ENCODE assay signal across 9 cellular contexts in the genomic region with DNA sequence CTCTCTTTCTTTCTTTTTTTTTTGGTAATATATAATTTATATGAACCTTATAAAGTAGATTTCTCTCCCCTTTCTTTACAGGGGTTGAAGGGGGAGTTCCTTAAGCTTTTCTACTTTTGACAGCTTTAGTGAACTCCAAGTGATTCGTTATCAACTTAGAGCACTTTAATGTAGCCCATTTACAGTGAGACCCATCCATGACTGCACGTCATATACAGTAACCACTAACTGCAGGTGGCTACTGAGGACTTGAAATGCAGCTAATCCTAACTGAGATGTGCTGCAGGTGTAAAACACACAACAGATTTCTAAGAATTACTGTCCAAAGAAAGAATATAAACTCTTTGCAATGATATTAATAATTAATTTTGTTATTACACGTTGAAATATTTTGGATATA. TPM values are rescaled to one million over a fixed set of nuclear protein-coding genes. Genes with fewer than 3 reads are reported as not detected.
DNase-seq lines count a peak whose midpoint lies in the region; ATAC-seq and TF ChIP-seq lines count a peak whose summit lies in the region.
"Had no signal": no experiment of that assay in that cellular context is flagged by ENCODE, and none has a peak within 500 bp of the region (broad histone marks: within the 10 kb centered on the region; RNA-seq: fewer than 3 reads in every experiment).

No MANE protein-coding gene starts in this region.

- H3K9me3 Mint-ChIP-seq in nephron progenitor cell (no peaks in the 10 kb centered on the region), CD14-positive monocyte (peaks cover 0 to 3% (median 0%) of the 10 kb centered on the region in 7 donors)

- intact Hi-C loops in breast epithelium (cut with DNase I; ENCODE audit: low total_unique reads) = loop anchor here (10.0 kb wide), 1 partner anchor 162 kb away; no protein-coding TSS in a partner anchor
- intact Hi-C loops in CD14-positive monocyte (cut with micrococcal nuclease) = no loop called here

- no peaks in the 10 kb centered on the region for H3K36me3 ChIP-seq in BLaER1 treated with 17β-estradiol and CSF1 and Interleukin-3, amounts not matched to agents 10 nM and 100 nM
- H3K36me3 ChIP-seq in breast epithelium = no peaks in the 10 kb centered on the region

- H3K4me1 Mint-ChIP-seq in nephron progenitor cell = peaks cover 8% of the 10 kb centered on the region
- H3K4me1 Mint-ChIP-seq in CD14-positive monocyte = peaks cover 4% of the 10 kb centered on the region

- no peak for DNase-seq in breast epithelium (ENCODE audit: low spot score in 2 of 2)
- DNase-seq in nephron progenitor cell = no peak
- DNase-seq in CD14-positive monocyte (ENCODE audit: low spot score) = no peak
- no peak for DNase-seq in pons (ENCODE audit: low spot score)
- no peak for DNase-seq in stimulated activated naive CD4-positive, alpha-beta T cell treated with Interleukin-2 at 50 U/mL for 16 hours (lab: John Stamatoyannopoulos, UW)

- H3K4me3 Mint-ChIP-seq in nephron progenitor cell (peak overlapping the region; percentile 90), CD14-positive monocyte (no peak overlapping the region)

- no peaks in the 10 kb centered on the region for H3K9me3 ChIP-seq in BLaER1 treated with 17β-estradiol and CSF1 and Interleukin-3, amounts not matched to agents 10 nM and 100 nM (replicated peaks in 1 of 11)
- H3K9me3 ChIP-seq in breast epithelium = no peaks in the 10 kb centered on the region

- no peaks in the 10 kb centered on the region for H3K27me3 ChIP-seq in BLaER1 treated with 17β-estradiol and CSF1 and Interleukin-3, amounts not matched to agents 10 nM and 100 nM
- H3K27me3 ChIP-seq in breast epithelium = no peaks in the 10 kb centered on the region

- TF ChIP-seq POLR2A in breast epithelium (IDR thresholded peaks at IDR 0.05) = no peak

- H3K27ac ChIP-seq in BLaER1 treated with 17β-estradiol and CSF1 and Interleukin-3, amounts not matched to agents 10 nM and 100 nM = peak overlapping the region in 1 of 11 experiments; percentile 59; a peak in 2 of 22 replicates
- H3K27ac ChIP-seq in breast epithelium = no peak overlapping the region

- ATAC-seq in HG03342 (IDR thresholded peaks at IDR 0.05; ENCODE audit: unreplicated experiment) (peak; percentile 41), HG02610 (IDR thresholded peaks at IDR 0.05; ENCODE audit: unreplicated experiment) (no peak)

- H3K4me1 ChIP-seq in BLaER1 treated with 17β-estradiol and CSF1 and Interleukin-3, amounts not matched to agents 10 nM and 100 nM = peaks cover 0 to 7% (median 0%) of the 10 kb centered on the region in 10 experiments; a peak in 4 of 20 replicates
- no peaks in the 10 kb centered on the region for H3K4me1 ChIP-seq in breast epithelium

- peaks cover 17% of the 10 kb centered on the region for H3K27me3 Mint-ChIP-seq in nephron progenitor cell (ENCODE audit: low read depth, poor library complexity)
- H3K27me3 Mint-ChIP-seq in CD14-positive monocyte (ENCODE audit: low read depth in 3 of 3) = peaks cover 10 to 19% (median 19%) of the 10 kb centered on the region in 3 donors

- H3K4me2 ChIP-seq in BLaER1 treated with 17β-estradiol and CSF1 and Interleukin-3, amounts not matched to agents 10 nM and 100 nM = peak overlapping the region; percentile 49 to 78 (median 69)

- H3K4me3 ChIP-seq in BLaER1 treated with 17β-estradiol and CSF1 and Interleukin-3, amounts not matched to agents 10 nM and 100 nM = peak overlapping the region; percentile 44 to 71 (median 63)
- peak overlapping the region; percentile 30 to 67 (median 57) for H3K4me3 ChIP-seq in breast epithelium

- no peak for TF ChIP-seq CTCF in breast epithelium (IDR thresholded peaks at IDR 0.05)
- no peak for TF ChIP-seq CTCF in nephron progenitor cell (IDR thresholded peaks at IDR 0.05)
- no peak for TF ChIP-seq CTCF in CD14-positive monocyte (IDR thresholded peaks at IDR 0.05)

- H3K9ac ChIP-seq in BLaER1 treated with 17β-estradiol and CSF1 and Interleukin-3, amounts not matched to agents 10 nM and 100 nM = peak overlapping the region in 4 of 11 experiments; percentile 43 to 64 (median 58); a peak in 5 of 22 replicates

- H4K20me1 ChIP-seq in BLaER1 treated with 17β-estradiol and CSF1 and Interleukin-3, amounts not matched to agents 10 nM and 100 nM = no peaks in the 10 kb centered on the region

- H3K36me3 Mint-ChIP-seq in nephron progenitor cell (ENCODE audit: low read depth) = no peaks in the 10 kb centered on the region
- no peaks in the 10 kb centered on the region for H3K36me3 Mint-ChIP-seq in CD14-positive monocyte

- H3K27ac Mint-ChIP-seq in nephron progenitor cell (peak overlapping the region; percentile 98), CD14-positive monocyte (no peak overlapping the region)

RNA-seq across cellular contexts. Expression of a gene that starts 0.6 kb away (rescaled TPM):
- total RNA-seq in breast epithelium = 1 to 10 TPM in 1 of 3 donors, under 1 TPM in 2; 0.16 to 1.5 (median 0.66) TPM
- polyA plus RNA-seq in CD14-positive monocyte = not detected
- polyA plus RNA-seq: liver had no signal

RNA-seq across cellular contexts. Expression of a gene that starts 0.7 kb away (rescaled TPM):
- not detected for total RNA-seq in breast epithelium
- not detected for polyA plus RNA-seq in CD14-positive monocyte
- total RNA-seq: liver had no signal
- polyA plus RNA-seq: liver had no signal
